16 cellular contexts compared by ENCODE assay signal in the genomic region with DNA sequence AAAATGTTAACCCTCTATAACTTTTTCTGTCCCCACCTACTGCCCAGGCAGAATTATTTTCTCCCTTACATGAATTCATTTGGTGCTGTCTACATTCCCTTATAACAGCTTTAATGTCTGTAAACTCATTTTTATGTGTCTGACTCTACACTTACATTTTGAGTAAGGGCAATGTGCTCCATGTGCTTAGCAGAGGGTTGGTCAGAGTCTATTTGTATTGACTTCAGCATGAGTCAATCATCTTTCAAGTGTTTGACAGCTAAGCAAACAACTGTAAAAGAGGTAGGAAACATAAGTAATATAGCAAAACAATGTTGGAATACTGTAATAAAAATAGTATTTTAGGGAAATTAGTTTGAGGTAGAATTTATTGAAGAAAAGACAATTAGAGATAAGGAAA. TPM values are rescaled to one million over a fixed set of nuclear protein-coding genes. Genes with fewer than 3 reads are reported as not detected.
A peak's percentile ranks its signal among the peaks of the same experiment; 100 is the strongest.
DNase-seq lines count a peak whose midpoint lies in the region; ATAC-seq and TF ChIP-seq lines count a peak whose summit lies in the region.
"Had no signal": no experiment of that assay in that cellular context is flagged by ENCODE, and none has a peak within 500 bp of the region (broad histone marks: within the 10 kb centered on the region; RNA-seq: fewer than 3 reads in every experiment).

No MANE protein-coding gene starts in this region.

- no peak for TF ChIP-seq CTCF in lung (IDR thresholded peaks at IDR 0.05; ENCODE audit: control extremely low read depth, extremely low read depth)

- H3K27ac Mint-ChIP-seq in activated naive CD8-positive, alpha-beta T cell treated with anti-CD3 and anti-CD28 coated beads for 36 hours: no peak overlapping the region
- H3K27ac Mint-ChIP-seq: activated naive CD8-positive, alpha-beta T cell treated with anti-CD3 and anti-CD28 coated beads, Interleukin-2, amount 10 ng/mL, durations not matched to agents 7 days and 5 days; naive thymus-derived CD8-positive, alpha-beta T cell had no signal

- DNase-seq in ELR (ENCODE audit: low read depth): peak; percentile 33
- DNase-seq in HT-29 (ENCODE audit: low spot score): peak; percentile 25
- DNase-seq in SJCRH30: no peak
- DNase-seq in lung (ENCODE audit: low spot score): no peak
- DNase-seq in H7: no peak
- no peak for DNase-seq in activated naive CD8-positive, alpha-beta T cell treated with anti-CD3 and anti-CD28 coated beads for 36 hours
- DNase-seq in midbrain (lab: John Stamatoyannopoulos, UW): no peak
- DNase-seq: activated CD4-positive, alpha-beta T cell treated with anti-CD3 and anti-CD28 coated beads, Interleukin-2, amount 50 U/mL, for 4 hours; activated naive CD8-positive, alpha-beta T cell treated with anti-CD3 and anti-CD28 coated beads, Interleukin-2, amount 10 ng/mL, durations not matched to agents 7 days and 5 days; activated T-cell treated with anti-CD3 and anti-CD28 coated beads, Interleukin-2, amount 50 U/mL, for 24 hours; left ventricle myocardium inferior; naive thymus-derived CD8-positive, alpha-beta T cell; uterus had no signal

- H3K36me3 ChIP-seq in SJCRH30: no peaks in the 10 kb centered on the region; the same call in 1 of the 2 replicates
- H3K36me3 ChIP-seq in lung (ENCODE audit: control insufficient read depth in 2 of 2, insufficient read depth in 2 of 2, low read length in 2 of 2): no peaks in the 10 kb centered on the region
- no peaks in the 10 kb centered on the region for H3K36me3 ChIP-seq in H7 (replicated peaks; ENCODE audit: control insufficient read depth, insufficient read depth, low read length)
- H3K36me3 ChIP-seq: cardiac muscle cell, left ventricle myocardium inferior, prostate gland, uterus had no signal

- peak; percentile 39 for ATAC-seq in lung (ENCODE audit: insufficient read depth, low FRiP score)
- ATAC-seq in GM19467 (IDR thresholded peaks at IDR 0.05; ENCODE audit: unreplicated experiment): no peak
- ATAC-seq: naive thymus-derived CD8-positive, alpha-beta T cell had no signal

- 0 out of 2 replicates have a peak, but pooled peaks cover 3% of the 10 kb centered on the region for H3K9me3 ChIP-seq in SJCRH30 (replicated peaks)
- H3K9me3 ChIP-seq in lung (ENCODE audit: control insufficient read depth in 2 of 2, insufficient read depth in 1 of 2, low read length in 1 of 2): peaks cover 0 to 2% of the 10 kb centered on the region in 2 donors
- H3K9me3 ChIP-seq: left ventricle myocardium inferior, prostate gland, uterus had no signal

- no peaks in the 10 kb centered on the region for H3K9me3 Mint-ChIP-seq in activated naive CD8-positive, alpha-beta T cell treated with anti-CD3 and anti-CD28 coated beads for 36 hours
- H3K9me3 Mint-ChIP-seq: activated naive CD8-positive, alpha-beta T cell treated with anti-CD3 and anti-CD28 coated beads, Interleukin-2, amount 10 ng/mL, durations not matched to agents 7 days and 5 days; activated T-cell treated with anti-CD3 and anti-CD28 coated beads, Interleukin-2, amount 50 U/mL, for 24 hours had no signal

- peaks cover 4% of the 10 kb centered on the region for H3K4me1 Mint-ChIP-seq in activated naive CD8-positive, alpha-beta T cell treated with anti-CD3 and anti-CD28 coated beads for 36 hours

- H3K4me1 ChIP-seq in SJCRH30 (peaks cover 34% of the 10 kb centered on the region), lung (ENCODE audit: control insufficient read depth in 2 of 2, insufficient read depth in 2 of 2, low read length in 2 of 2) (peaks cover 0 to 8% of the 10 kb centered on the region in 2 donors)
- H3K4me1 ChIP-seq: prostate gland, uterus had no signal

- H3K36me3 Mint-ChIP-seq in activated naive CD8-positive, alpha-beta T cell treated with anti-CD3 and anti-CD28 coated beads for 36 hours: no peaks in the 10 kb centered on the region
- H3K36me3 Mint-ChIP-seq: activated naive CD8-positive, alpha-beta T cell treated with anti-CD3 and anti-CD28 coated beads, Interleukin-2, amount 10 ng/mL, durations not matched to agents 7 days and 5 days; naive thymus-derived CD8-positive, alpha-beta T cell had no signal

- peaks cover 11% of the 10 kb centered on the region for H3K27me3 Mint-ChIP-seq in activated naive CD8-positive, alpha-beta T cell treated with anti-CD3 and anti-CD28 coated beads for 36 hours

- no peaks in the 10 kb centered on the region for H3K27me3 ChIP-seq in SJCRH30
- no peaks in the 10 kb centered on the region for H3K27me3 ChIP-seq in lung (ENCODE audit: control insufficient read depth, insufficient read depth)
- H3K27me3 ChIP-seq in H7 (ENCODE audit: control insufficient read depth, insufficient read depth, low read length): peaks cover 1% of the 10 kb centered on the region
- H3K27me3 ChIP-seq: uterus had no signal

- no peak overlapping the region for H3K4me3 ChIP-seq in SJCRH30
- H3K4me3 ChIP-seq in lung: no peak overlapping the region
- H3K4me3 ChIP-seq in H7 (ENCODE audit: insufficient read depth, low read depth, low read length): no peak overlapping the region
- H3K4me3 ChIP-seq: cardiac muscle cell, left ventricle myocardium inferior, prostate gland, uterus had no signal

- H3K27ac ChIP-seq in SJCRH30 (peak overlapping the region; percentile 48; the same call in 1 of the 2 replicates), lung (ENCODE audit: low read depth in 1 of 2, low read length in 1 of 2) (no peak overlapping the region)
- H3K27ac ChIP-seq: cardiac muscle cell, left ventricle myocardium inferior, prostate gland, uterus had no signal

- H3K4me3 Mint-ChIP-seq in activated naive CD8-positive, alpha-beta T cell treated with anti-CD3 and anti-CD28 coated beads for 36 hours: no peak overlapping the region
- H3K4me3 Mint-ChIP-seq: activated naive CD8-positive, alpha-beta T cell treated with anti-CD3 and anti-CD28 coated beads, Interleukin-2, amount 10 ng/mL, durations not matched to agents 7 days and 5 days; activated T-cell treated with anti-CD3 and anti-CD28 coated beads, Interleukin-2, amount 50 U/mL, for 24 hours; naive thymus-derived CD8-positive, alpha-beta T cell had no signal

RNA-seq across cellular contexts. Expression of a gene that starts 6.3 kb away (rescaled TPM):
- 3.7 and 4.1 TPM in 2 replicates for total RNA-seq in HT-29 (2014; rRNA removed; shearing (Covaris generic))
- 16.3 and 18.0 TPM in 2 replicates for total RNA-seq in SJCRH30 (2014; rRNA removed; shearing (Covaris generic))
- 10 to 100 TPM in 1 of 2 donors, 1 to 10 TPM in 1; 5.6 to 10.6 TPM for total RNA-seq in lung
- 10 to 100 TPM in 1 of 2 donors, 1 to 10 TPM in 1; 4.7 to 12.5 TPM for polyA plus RNA-seq in lung
- total RNA-seq in H7 (2014; rRNA removed; shearing (Covaris generic)): 1.4 and 1.7 TPM in 2 replicates
- under 1 TPM; 0.34 to 0.49 TPM for total RNA-seq in activated naive CD8-positive, alpha-beta T cell treated with anti-CD3 and anti-CD28 coated beads for 36 hours
- total RNA-seq: cardiac muscle cell had no signal
- polyA plus RNA-seq: cardiac muscle cell had no signal

Comparison
In these comparisons a context has a peak if more than half of its experiments do, and no peak if none do; other contexts are left out.
1. DNase-seq: peak in ELR (single experiment) and HT-29 (single experiment); none in SJCRH30 (0 of 2), lung (single experiment), H7 (single experiment), activated naive CD8-positive, alpha-beta T cell treated with anti-CD3 and anti-CD28 coated beads for 36 hours (single experiment) and midbrain (single experiment).